ENCODE assay signal across 9 cellular contexts in genomic region chr21:30138483-30138882, GRCh38. TPM values are rescaled to one million over a fixed set of nuclear protein-coding genes. Genes with fewer than 3 reads are reported as not detected.
"Had no signal": no experiment of that assay in that cellular context is flagged by ENCODE, and none has a peak within 500 bp of the region (broad histone marks: within the 10 kb centered on the region; RNA-seq: fewer than 3 reads in every experiment).

No MANE protein-coding gene starts in this region.

- DNase-seq: GDM1, GF-D8 had no signal

- H3K4me3 ChIP-seq: GM12878 had no signal

- ATAC-seq: GM12878 had no signal

- FAIRE-seq: G401.6, GM12878, GM12891, GM12892, GM18507, GM19239 had no signal

RNA-seq across cellular contexts. Expression of gene CLDN17, which starts 28.1 kb away (rescaled TPM):
- total RNA-seq: G401, GM12878 had no signal
- polyA plus RNA-seq: GM12878 had no signal
